ENCODE assay signal across 21 cellular contexts in the genomic region with DNA sequence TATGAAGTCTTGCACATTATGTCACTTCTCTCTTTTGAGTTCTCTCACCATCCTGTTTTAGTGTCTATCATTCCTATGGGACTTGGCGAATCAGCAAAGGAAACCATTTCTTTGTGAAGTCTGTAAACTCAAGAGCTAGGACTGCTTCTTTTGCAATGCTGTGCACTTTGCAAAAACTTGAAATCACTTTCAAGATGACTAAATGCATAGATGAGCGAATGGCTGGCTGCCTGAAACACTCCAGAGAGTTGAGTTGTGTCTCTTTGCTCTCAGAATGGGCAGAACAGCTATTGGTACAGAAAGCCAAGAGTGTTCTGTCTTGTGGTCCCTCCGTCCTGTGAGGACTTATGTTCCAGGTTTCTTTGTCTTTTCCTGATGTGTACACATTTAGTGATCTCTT. TPM values are rescaled to one million over a fixed set of nuclear protein-coding genes. Genes with fewer than 3 reads are reported as not detected.
DNase-seq lines count a peak whose midpoint lies in the region; ATAC-seq and TF ChIP-seq lines count a peak whose summit lies in the region.
"Had no signal": no experiment of that assay in that cellular context is flagged by ENCODE, and none has a peak within 500 bp of the region (broad histone marks: within the 10 kb centered on the region; RNA-seq: fewer than 3 reads in every experiment).

No MANE protein-coding gene starts in this region.

- no peaks in the 10 kb centered on the region for H3K27me3 ChIP-seq in breast epithelium
- H3K27me3 ChIP-seq: upper lobe of left lung had no signal

- intact Hi-C loops in breast epithelium (cut with DNase I; ENCODE audit: low total_unique reads), result no loop called here

- H3K4me3 Mint-ChIP-seq in activated T-cell treated with anti-CD3 and anti-CD28 coated beads, Interleukin-2, amount 50 U/mL, for 4 hours, result no peak overlapping the region
- H3K4me3 Mint-ChIP-seq in stimulated activated effector memory CD8-positive, alpha-beta T cell treated with anti-CD3 and anti-CD28 coated beads, Interleukin-12 subunit alpha, Interleukin-12 subunit beta, amount 100 ng/mL, for 72 hours, result no peak overlapping the region
- H3K4me3 Mint-ChIP-seq: activated CD4-positive, alpha-beta memory T cell treated with anti-CD3 and anti-CD28 coated beads for 36 hours; T-cell had no signal

- H3K27me3 Mint-ChIP-seq in activated T-cell treated with anti-CD3 and anti-CD28 coated beads, Interleukin-2, amount 50 U/mL, for 4 hours (ENCODE audit: low read depth), result peaks cover 18% of the 10 kb centered on the region

- H3K4me1 Mint-ChIP-seq in activated T-cell treated with anti-CD3 and anti-CD28 coated beads, Interleukin-2, amount 50 U/mL, for 4 hours (ENCODE audit: low read depth), result no peaks in the 10 kb centered on the region
- no peaks in the 10 kb centered on the region for H3K4me1 Mint-ChIP-seq in stimulated activated effector memory CD8-positive, alpha-beta T cell treated with anti-CD3 and anti-CD28 coated beads, Interleukin-12 subunit alpha, Interleukin-12 subunit beta, amount 100 ng/mL, for 72 hours
- H3K4me1 Mint-ChIP-seq: T-cell had no signal

- no peak for TF ChIP-seq POLR2A in breast epithelium (IDR thresholded peaks at IDR 0.05)

- ATAC-seq in activated T-cell treated with anti-CD3 and anti-CD28 coated beads, Interleukin-2, amount 50 U/mL, for 4 hours, result peak; percentile 37 to 50
- ATAC-seq in GM21619 (IDR thresholded peaks at IDR 0.05; ENCODE audit: unreplicated experiment) (peak; percentile 91), HG03378 (IDR thresholded peaks at IDR 0.05; ENCODE audit: unreplicated experiment) (peak; percentile 46), HG03139 (IDR thresholded peaks at IDR 0.05; ENCODE audit: unreplicated experiment) (no peak)
- ATAC-seq in stimulated activated effector memory CD8-positive, alpha-beta T cell treated with anti-CD3 and anti-CD28 coated beads, Interleukin-12 subunit alpha, Interleukin-12 subunit beta, amount 100 ng/mL, for 72 hours, result peak; percentile 62
- ATAC-seq: A549, esophagus mucosa, left cardiac atrium, T-cell had no signal

- H3K36me3 ChIP-seq in breast epithelium, result no peaks in the 10 kb centered on the region
- H3K36me3 ChIP-seq: upper lobe of left lung had no signal

- H3K27ac ChIP-seq in breast epithelium, result no peak overlapping the region
- H3K27ac ChIP-seq: A549, C4-2B, upper lobe of left lung had no signal

- no peaks in the 10 kb centered on the region for H3K9me3 Mint-ChIP-seq in activated T-cell treated with anti-CD3 and anti-CD28 coated beads, Interleukin-2, amount 50 U/mL, for 4 hours
- peaks cover 3% of the 10 kb centered on the region for H3K9me3 Mint-ChIP-seq in stimulated activated effector memory CD8-positive, alpha-beta T cell treated with anti-CD3 and anti-CD28 coated beads, Interleukin-12 subunit alpha, Interleukin-12 subunit beta, amount 100 ng/mL, for 72 hours
- H3K9me3 Mint-ChIP-seq: activated CD4-positive, alpha-beta memory T cell treated with anti-CD3 and anti-CD28 coated beads for 36 hours; activated T-helper 2 cell treated with anti-CD3 and anti-CD28 coated beads, Interferon-gamma antibody, Interleukin-2, Interleukin-4, amounts not matched to agents 10 μg/mL and 5 μg/mL and 100 μg/mL, durations not matched to agents 14 hours and 24 hours and 36 hours had no signal

- no peak overlapping the region for H3K4me3 ChIP-seq in breast epithelium
- H3K4me3 ChIP-seq: A549, upper lobe of left lung had no signal

- H3K27ac Mint-ChIP-seq in stimulated activated effector memory CD8-positive, alpha-beta T cell treated with anti-CD3 and anti-CD28 coated beads, Interleukin-12 subunit alpha, Interleukin-12 subunit beta, amount 100 ng/mL, for 72 hours, result no peak overlapping the region
- H3K27ac Mint-ChIP-seq: activated CD4-positive, alpha-beta memory T cell treated with anti-CD3 and anti-CD28 coated beads for 36 hours; activated T-helper 2 cell treated with anti-CD3 and anti-CD28 coated beads, Interferon-gamma antibody, Interleukin-2, Interleukin-4, amounts not matched to agents 10 μg/mL and 5 μg/mL and 100 μg/mL, durations not matched to agents 14 hours and 24 hours and 36 hours; T-cell had no signal

- H3K4me1 ChIP-seq in breast epithelium, result no peaks in the 10 kb centered on the region
- H3K4me1 ChIP-seq: A549, upper lobe of left lung had no signal

- H3K9me3 ChIP-seq in breast epithelium, result no peaks in the 10 kb centered on the region
- H3K9me3 ChIP-seq: A549, upper lobe of left lung had no signal

- no peak for DNase-seq in activated T-cell treated with anti-CD3 and anti-CD28 coated beads, Interleukin-2, amount 50 U/mL, for 4 hours
- no peak for DNase-seq in activated T-cell treated with anti-CD3 and anti-CD28 coated beads, Interleukin-2, amount 50 U/mL, for 48 hours
- DNase-seq in stimulated activated effector memory CD8-positive, alpha-beta T cell treated with anti-CD3 and anti-CD28 coated beads, Interleukin-12 subunit alpha, Interleukin-12 subunit beta, amount 100 ng/mL, for 72 hours (ENCODE audit: low spot score in 2 of 2), result no peak
- no peak for DNase-seq in breast epithelium (ENCODE audit: low spot score in 2 of 2)
- no peak for DNase-seq in activated gamma-delta T cell (lab: John Stamatoyannopoulos, UW)
- DNase-seq: activated CD4-positive, alpha-beta memory T cell treated with anti-CD3 and anti-CD28 coated beads for 36 hours; amniotic stem cell; caudate nucleus; GOT3; left cardiac atrium; NCI-H146; Right ventricle myocardium superior; T-cell; upper lobe of left lung had no signal

- TF ChIP-seq CTCF in breast epithelium (IDR thresholded peaks at IDR 0.05), result no peak

- H3K36me3 Mint-ChIP-seq in activated T-cell treated with anti-CD3 and anti-CD28 coated beads, Interleukin-2, amount 50 U/mL, for 4 hours (ENCODE audit: insufficient read depth), result no peaks in the 10 kb centered on the region
- no peaks in the 10 kb centered on the region for H3K36me3 Mint-ChIP-seq in stimulated activated effector memory CD8-positive, alpha-beta T cell treated with anti-CD3 and anti-CD28 coated beads, Interleukin-12 subunit alpha, Interleukin-12 subunit beta, amount 100 ng/mL, for 72 hours
- H3K36me3 Mint-ChIP-seq: activated CD4-positive, alpha-beta memory T cell treated with anti-CD3 and anti-CD28 coated beads for 36 hours; T-cell had no signal

RNA-seq across cellular contexts. Expression of a gene that starts 18.4 kb away (rescaled TPM):
- total RNA-seq in activated T-cell treated with anti-CD3 and anti-CD28 coated beads, Interleukin-2, amount 50 U/mL, for 4 hours, result 100 to 1,000 TPM; 117 to 137 (median 118) TPM
- 100 to 1,000 TPM in 1 of 3 donors, 10 to 100 TPM in 2; 49.5 to 110 (median 66.9) TPM for total RNA-seq in breast epithelium
